Comparison of ENCODE assay signal across 9 cellular contexts in genomic region chr10:14889318-14889717, GRCh38. TPM values are rescaled to one million over a fixed set of nuclear protein-coding genes. Genes with fewer than 3 reads are reported as not detected.
DNase-seq lines count a peak whose midpoint lies in the region; ATAC-seq and TF ChIP-seq lines count a peak whose summit lies in the region.
"Had no signal": no experiment of that assay in that cellular context is flagged by ENCODE, and none has a peak within 500 bp of the region (broad histone marks: within the 10 kb centered on the region; RNA-seq: fewer than 3 reads in every experiment).

No MANE protein-coding gene starts in this region.

- H3K36me3 ChIP-seq in Peyer's patch, result no peaks in the 10 kb centered on the region
- H3K36me3 ChIP-seq in smooth muscle cell (ENCODE audit: low read depth), result no peaks in the 10 kb centered on the region

- no peaks in the 10 kb centered on the region for H3F3A ChIP-seq in smooth muscle cell (ENCODE audit: low read depth)

- intact Hi-C loops in Right ventricle myocardium inferior (cut with DNase I), result no loop called here

- H3K27me3 Mint-ChIP-seq in endothelial cell (ENCODE audit: unreplicated experiment), result no peaks in the 10 kb centered on the region

- H3K9me3 ChIP-seq in Peyer's patch (no peaks in the 10 kb centered on the region), smooth muscle cell (replicated peaks; ENCODE audit: low read depth) (no peaks in the 10 kb centered on the region)

- H3K4me3 ChIP-seq in Peyer's patch (no peak overlapping the region), smooth muscle cell (no peak overlapping the region)

- 78% methylated on average over 2 of the region's 2 CpGs for WGBS in smooth muscle cell (ENCODE audit: low lambda C conversion rate)

- H3K79me2 ChIP-seq in smooth muscle cell (ENCODE audit: low read depth), result peaks cover 82% of the 10 kb centered on the region

- H3K27me3 ChIP-seq in Peyer's patch, result no peaks in the 10 kb centered on the region
- H3K27me3 ChIP-seq in smooth muscle cell (ENCODE audit: low read depth), result no peaks in the 10 kb centered on the region

- no peak for TF ChIP-seq POLR2A in Peyer's patch (IDR thresholded peaks at IDR 0.05)

- peak; percentile 19 for DNase-seq in SIG-M5 treated with dmso at 0.1 percent for 504 hours (lab: John Stamatoyannopoulos, UW; ENCODE audit: unreplicated experiment)
- DNase-seq in SIG-M5 (lab: John Stamatoyannopoulos, UW), result no peak
- no peak for DNase-seq in Peyer's patch
- no peak for DNase-seq in endothelial cell (ENCODE audit: low spot score)
- DNase-seq in smooth muscle cell (lab: John Stamatoyannopoulos, UW; ENCODE audit: unreplicated experiment), result no peak
- no peak for DNase-seq in Right ventricle myocardium inferior (ENCODE audit: missing footprints)
- DNase-seq in DMS153 treated with DMSO at 0.1 percent for 48 hours (lab: John Stamatoyannopoulos, UW; ENCODE audit: unreplicated experiment), result no peak
- DNase-seq: NCI-H1105 treated with DMSO at 0.1 percent for 48 hours had no signal

- H3K9me3 Mint-ChIP-seq in endothelial cell (ENCODE audit: unreplicated experiment), result no peaks in the 10 kb centered on the region

- H3K27ac ChIP-seq in Peyer's patch (no peak overlapping the region), smooth muscle cell (ENCODE audit: low read depth) (no peak overlapping the region)

- no peak overlapping the region for H3K9ac ChIP-seq in smooth muscle cell (ENCODE audit: low read depth)

- H3K36me3 Mint-ChIP-seq in endothelial cell (ENCODE audit: low read depth, unreplicated experiment), result no peaks in the 10 kb centered on the region

- no peak overlapping the region for H3K4me3 Mint-ChIP-seq in endothelial cell (ENCODE audit: unreplicated experiment)

- no peak overlapping the region for H3K4me2 ChIP-seq in smooth muscle cell

- peaks cover 3% of the 10 kb centered on the region for H3K4me1 Mint-ChIP-seq in endothelial cell (ENCODE audit: unreplicated experiment)

- no peak overlapping the region for H2AFZ ChIP-seq in smooth muscle cell (ENCODE audit: low read depth)

- peak in 4 of 6 experiments; percentile 17 to 28 (median 24) for TF ChIP-seq CTCF in Peyer's patch (IDR thresholded peaks at IDR 0.05)
- peak; percentile 47 for TF ChIP-seq CTCF in endothelial cell (IDR thresholded peaks at IDR 0.05; ENCODE audit: unreplicated experiment)
- peak; percentile 30 for TF ChIP-seq CTCF in smooth muscle cell (IDR thresholded peaks at IDR 0.05; ENCODE audit: borderline replicate concordance, insufficient read depth, poor library complexity, severe bottlenecking)

- H3K4me1 ChIP-seq in Peyer's patch, result no peaks in the 10 kb centered on the region
- peaks cover 6% of the 10 kb centered on the region for H3K4me1 ChIP-seq in smooth muscle cell (ENCODE audit: low read depth)

- ATAC-seq in Right ventricle myocardium inferior, result no peak
- no peak for ATAC-seq in GM21526 (IDR thresholded peaks at IDR 0.05; ENCODE audit: low FRiP score, unreplicated experiment)

- peaks cover 25% of the 10 kb centered on the region for H4K20me1 ChIP-seq in smooth muscle cell (ENCODE audit: low read depth)

- no peak overlapping the region for H3K27ac Mint-ChIP-seq in endothelial cell (ENCODE audit: unreplicated experiment)

RNA-seq across cellular contexts. Expression of gene SUV39H2, which starts 10.7 kb away (rescaled TPM):
- total RNA-seq in Peyer's patch (10 to 100 TPM in 2 of 4 donors, 1 to 10 TPM in 2; 2.5 to 22.3 (median 9.0) TPM), endothelial cell (ENCODE audit: unreplicated experiment) (15.6 TPM), smooth muscle cell (11.0 and 14.3 TPM in 2 replicates), Right ventricle myocardium inferior (4.9 TPM)
- 5.1 and 7.2 TPM in 2 replicates for polyA plus RNA-seq in smooth muscle cell

RNA-seq across cellular contexts. Expression of gene HSPA14, which starts 51.2 kb away (rescaled TPM):
- total RNA-seq in Peyer's patch, result 10 to 100 TPM; 11.4 to 20.6 (median 12.0) TPM
- 14.2 TPM for total RNA-seq in endothelial cell (ENCODE audit: unreplicated experiment)
- 15.6 and 18.6 TPM in 2 replicates for total RNA-seq in smooth muscle cell
- polyA plus RNA-seq in smooth muscle cell, result 9.9 and 10.9 TPM in 2 replicates
- total RNA-seq in Right ventricle myocardium inferior, result 7.6 TPM

RNA-seq across cellular contexts. Expression of gene MSANTD7, which starts 51.2 kb away (rescaled TPM):
- total RNA-seq in Peyer's patch (10 to 100 TPM in 3 of 4 donors, 1 to 10 TPM in 1; 9.1 to 12.8 (median 10.3) TPM), endothelial cell (ENCODE audit: unreplicated experiment) (17.9 TPM), smooth muscle cell (14.0 and 14.9 TPM in 2 replicates), Right ventricle myocardium inferior (5.6 TPM)
- 6.2 and 6.4 TPM in 2 replicates for polyA plus RNA-seq in smooth muscle cell

RNA-seq across cellular contexts. Expression of gene CDNF, which starts 51.5 kb away (rescaled TPM):
- total RNA-seq in Peyer's patch (1 to 10 TPM in 3 of 4 donors, not detected in 1; 3.1 to 6.7 (median 4.0) TPM), endothelial cell (ENCODE audit: unreplicated experiment) (1.9 TPM), smooth muscle cell (0.58 and 4.1 TPM in 2 replicates), Right ventricle myocardium inferior (1.9 TPM)
- 0.63 and 1.5 TPM in 2 replicates for polyA plus RNA-seq in smooth muscle cell
